ENCODE assay signal across 1 cellular context in genomic region chr20:2353231-2353630, GRCh38.
TF ChIP-seq lines count a peak whose summit lies in the region.

No MANE protein-coding gene starts in this region.

TF ChIP-seq in K562, 482 proteins besides CTCF, POLR2A, EP300 and RAD21:
- TF ChIP-seq CGGBP1 (CRISPR knock-in tag; IDR thresholded peaks at IDR 0.05) (no peak), ZFPM2 (CRISPR knock-in tag; IDR thresholded peaks at IDR 0.05) (no peak), ATF4 (CRISPR knock-in tag; IDR thresholded peaks at IDR 0.05) (no peak), HDAC8 (tag; IDR thresholded peaks at IDR 0.05) (no peak), E2F8 (IDR thresholded peaks at IDR 0.05; ENCODE audit: low read depth, partially characterized antibody) (no peak), TCFL5 (CRISPR knock-in tag; conservative IDR thresholded peaks at IDR 0.05) (no peak), HDAC6 (IDR thresholded peaks at IDR 0.05; ENCODE audit: low read depth, low read length) (no peak)
